17 cellular contexts compared by ENCODE assay signal in genomic region chr2:225310745-225311144, GRCh38.
A peak's percentile ranks its signal among the peaks of the same experiment; 100 is the strongest.
DNase-seq lines count a peak whose midpoint lies in the region.
"Had no signal": no experiment of that assay in that cellular context is flagged by ENCODE, and none has a peak within 500 bp of the region (broad histone marks: within the 10 kb centered on the region; RNA-seq: fewer than 3 reads in every experiment).

No MANE protein-coding gene starts in this region.

- peak; percentile 10 for DNase-seq in NCI-H2107 treated with DMSO at 0.1 percent for 48 hours (lab: John Stamatoyannopoulos, UW; ENCODE audit: unreplicated experiment)
- no peak for DNase-seq in NCI-H2107 (lab: John Stamatoyannopoulos, UW)
- DNase-seq in M059J (ENCODE audit: low read depth), result peak; percentile 13
- DNase-seq in NCI-H2081 treated with DMSO at 0.1 percent for 48 hours (lab: John Stamatoyannopoulos, UW), result peak; percentile 22
- peak; percentile 8 for DNase-seq in astrocyte of the hippocampus (ENCODE audit: low read depth, low spot score)
- DNase-seq in Kasumi-1 (lab: John Stamatoyannopoulos, UW), result no peak
- DNase-seq in stimulated activated CD4-positive, alpha-beta T cell treated with anti-CD3 and anti-CD28 coated beads, Interleukin-1b, Interleukin-23, amount 100 ng/mL, for 48 hours, result no peak
- no peak for DNase-seq in pons (ENCODE audit: low spot score)
- DNase-seq: BE2C; Caco-2; CD4-positive, CD25-positive, alpha-beta regulatory T cell; KG1; NCI-H1694 treated with DMSO at 0.1 percent for 48 hours; NCI-H226; NCI-H524 treated with DMSO at 0.1 percent for 48 hours; NK-92 treated with Interleukin-12 subunit alpha and Interleukin-12 subunit beta, amount 100 ng/mL, for 24 hours; T-helper 17 cell had no signal

Comparison
In these comparisons a context has a peak if more than half of its experiments do, and no peak if none do; other contexts are left out.
1. DNase-seq: peak in NCI-H2107 treated with DMSO at 0.1 percent for 48 hours (single experiment), M059J (single experiment), NCI-H2081 treated with DMSO at 0.1 percent for 48 hours (single experiment) and astrocyte of the hippocampus (single experiment); none in NCI-H2107 (single experiment), Kasumi-1 (0 of 2), stimulated activated CD4-positive, alpha-beta T cell treated with anti-CD3 and anti-CD28 coated beads, Interleukin-1b, Interleukin-23, amount 100 ng/mL, for 48 hours (single experiment) and pons (single experiment).